In the genomic region with DNA sequence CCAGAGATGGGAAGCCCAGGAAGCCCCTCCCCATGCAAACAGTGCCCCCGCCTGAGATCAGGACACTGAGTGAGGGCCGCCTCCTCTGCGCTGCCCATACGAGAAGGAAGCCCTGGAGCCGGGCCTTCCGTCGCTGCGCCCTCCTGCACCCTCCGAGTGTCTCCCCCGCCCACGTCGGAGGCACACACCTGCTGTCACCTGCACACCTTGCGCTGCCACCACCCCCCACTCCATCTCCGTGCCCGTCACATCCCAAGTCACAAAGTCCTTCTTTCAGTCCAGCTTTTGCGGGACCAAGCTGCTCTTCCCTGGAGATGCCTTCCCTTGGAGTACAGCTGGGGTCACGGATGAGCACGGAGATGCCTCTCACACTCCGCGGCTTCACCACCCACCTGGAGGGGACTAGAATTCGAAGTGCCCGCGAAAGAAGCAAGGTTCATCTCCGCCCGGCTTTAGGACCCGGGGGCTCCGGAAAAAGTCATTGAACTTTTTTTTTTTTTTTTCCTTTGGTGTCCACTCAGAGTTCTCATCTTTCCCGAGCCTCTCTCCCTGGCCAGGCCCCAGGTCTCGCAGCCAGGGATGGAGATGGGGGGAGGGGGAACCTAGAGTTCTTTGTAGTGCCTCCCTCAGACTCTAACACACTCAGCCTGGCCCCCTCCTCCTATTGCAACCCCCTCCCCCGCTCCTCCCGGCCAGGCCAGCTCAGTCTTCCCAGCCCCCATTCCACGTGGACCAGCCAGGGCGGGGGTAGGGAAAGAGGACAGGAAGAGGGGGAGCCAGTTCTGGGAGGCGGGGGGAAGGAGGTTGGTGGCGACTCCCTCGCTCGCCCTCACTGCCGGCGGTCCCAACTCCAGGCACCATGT, we compare ENCODE assay signal across 8 cellular contexts. TPM values are rescaled to one million over a fixed set of nuclear protein-coding genes. Genes with fewer than 3 reads are reported as not detected.
A peak's percentile ranks its signal among the peaks of the same experiment; 100 is the strongest.
DNase-seq lines count a peak whose midpoint lies in the region; ATAC-seq and TF ChIP-seq lines count a peak whose summit lies in the region.

A gene with protein sequence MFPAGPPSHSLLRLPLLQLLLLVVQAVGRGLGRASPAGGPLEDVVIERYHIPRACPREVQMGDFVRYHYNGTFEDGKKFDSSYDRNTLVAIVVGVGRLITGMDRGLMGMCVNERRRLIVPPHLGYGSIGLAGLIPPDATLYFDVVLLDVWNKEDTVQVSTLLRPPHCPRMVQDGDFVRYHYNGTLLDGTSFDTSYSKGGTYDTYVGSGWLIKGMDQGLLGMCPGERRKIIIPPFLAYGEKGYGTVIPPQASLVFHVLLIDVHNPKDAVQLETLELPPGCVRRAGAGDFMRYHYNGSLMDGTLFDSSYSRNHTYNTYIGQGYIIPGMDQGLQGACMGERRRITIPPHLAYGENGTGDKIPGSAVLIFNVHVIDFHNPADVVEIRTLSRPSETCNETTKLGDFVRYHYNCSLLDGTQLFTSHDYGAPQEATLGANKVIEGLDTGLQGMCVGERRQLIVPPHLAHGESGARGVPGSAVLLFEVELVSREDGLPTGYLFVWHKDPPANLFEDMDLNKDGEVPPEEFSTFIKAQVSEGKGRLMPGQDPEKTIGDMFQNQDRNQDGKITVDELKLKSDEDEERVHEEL (plus strand): TSS at position 829 of the 863 bp plus-strand sequence. CDS start 31 bp downstream, at position 860.

- H3K4me3 Mint-ChIP-seq in MCF 10A (ENCODE audit: unreplicated experiment): peak within 1 kb of the TSS; percentile 95

- peaks cover 19% of the 10 kb centered on the region for H3K4me1 Mint-ChIP-seq in MCF 10A (ENCODE audit: insufficient read depth, unreplicated experiment)

- DNase-seq in Jurkat, Clone E6-1 (ENCODE audit: low read depth, low spot score): no peak
- DNase-seq in SW480 (ENCODE audit: low spot score) (peak; percentile 87), MCF 10A (ENCODE audit: unreplicated experiment) (peak; percentile 84), retina (peak; percentile 89)
- DNase-seq in effector CD8-positive, alpha-beta T cell (lab: John Stamatoyannopoulos, UW): no peak

- intact Hi-C loops in MCF 10A (cut with micrococcal nuclease): loop anchor here (2.0 kb wide), 1 partner anchor 52 kb away; a partner anchor contains a TSS

- no peaks in the 10 kb centered on the region for H3K27me3 Mint-ChIP-seq in MCF 10A (ENCODE audit: insufficient read depth, unreplicated experiment)

- TF ChIP-seq CTCF in MCF 10A (IDR thresholded peaks at IDR 0.05; ENCODE audit: unreplicated experiment): no peak

- ATAC-seq in GM18861 (IDR thresholded peaks at IDR 0.05; ENCODE audit: unreplicated experiment): no peak

- H3K4me3 ChIP-seq in GM08714 (ENCODE audit: low read length) (peak within 1 kb of the TSS; percentile 75), iPS-11a (ENCODE audit: low read depth, low read length) (peak within 1 kb of the TSS; percentile 71)
- peak within 1 kb of the TSS; percentile 55 for H3K4me3 ChIP-seq in Jurkat, Clone E6-1 (ENCODE audit: low read length)

- CTCF ChIA-PET in MCF 10A (lab: Yijun Ruan, JAX): interaction anchor here (0.7 to 3.1 kb wide), 8 partner anchors 11 to 1719 kb away, joined by 3 to 22 read pairs (median 4); no protein-coding TSS in a partner anchor

- POLR2A ChIA-PET in MCF 10A (lab: Yijun Ruan, JAX): interaction anchor here (1.0 to 24.1 kb wide), 13 partner anchors 10 to 123 kb away, joined by 3 to 599 read pairs (median 6); a partner anchor contains a TSS

- no TSS peak for BruUV-seq in MCF 10A (replicated peaks; lab: Mats Ljungman, UMichigan)

- no peaks in the 10 kb centered on the region for H3K9me3 Mint-ChIP-seq in MCF 10A (ENCODE audit: unreplicated experiment)

- peak within 1 kb of the TSS; percentile 85 for H3K27ac Mint-ChIP-seq in MCF 10A (ENCODE audit: low read depth, unreplicated experiment)

- H3K36me3 Mint-ChIP-seq in MCF 10A (ENCODE audit: insufficient read depth, unreplicated experiment): peaks cover 29% of the 10 kb centered on the region

RNA-seq across cellular contexts. Expression of the gene that starts here (rescaled TPM):
- 0.44 TPM for polyA plus RNA-seq in Jurkat, Clone E6-1 (2012; ENCODE audit: insufficient read depth, insufficient read length)
- total RNA-seq in MCF 10A (2022): 142 and 159 TPM in 2 replicates

Comparison
In these comparisons a context has a peak if more than half of its experiments do, and no peak if none do; other contexts are left out.
1. DNase-seq: peak in SW480 (single experiment), MCF 10A (single experiment) and retina (single experiment); none in Jurkat, Clone E6-1 (single experiment) and effector CD8-positive, alpha-beta T cell (single experiment).
2. Peak in every context shown above with its lines, with median percentiles within 50 percentile points of each other: H3K4me3 ChIP-seq.